ENCODE assay signal across 2 cellular contexts in genomic region chr1:41498809-41499208, GRCh38.
TF ChIP-seq lines count a peak whose summit lies in the region.

No MANE protein-coding gene starts in this region.

TF ChIP-seq in A549, 52 proteins besides CTCF, POLR2A, EP300 and RAD21:
- TF ChIP-seq NR3C1 (IDR thresholded peaks at IDR 0.05): no peak
- TF ChIP-seq JUNB (IDR thresholded peaks at IDR 0.05): no peak
- TF ChIP-seq FOSL2 (IDR thresholded peaks at IDR 0.05): no peak
- TF ChIP-seq FOSL2 (CRISPR knock-in tag; IDR thresholded peaks at IDR 0.05): no peak
- TF ChIP-seq JUN (IDR thresholded peaks at IDR 0.05): no peak
- TF ChIP-seq FOSB (CRISPR knock-in tag; IDR thresholded peaks at IDR 0.05): no peak
- no peak for TF ChIP-seq FOXS1 (CRISPR knock-in tag; IDR thresholded peaks at IDR 0.05)
- no peak for TF ChIP-seq REST (IDR thresholded peaks at IDR 0.05)
- TF ChIP-seq PHF8 (IDR thresholded peaks at IDR 0.05; ENCODE audit: borderline replicate concordance, low read depth): no peak
- no peak for TF ChIP-seq HEYL (CRISPR knock-in tag; IDR thresholded peaks at IDR 0.05)

TF ChIP-seq in H1, 55 proteins besides CTCF, POLR2A, EP300 and RAD21:
- TF ChIP-seq FOSL1 (IDR thresholded peaks at IDR 0.05; ENCODE audit: insufficient read depth, low read depth, low read length) (no peak), SP4 (IDR thresholded peaks at IDR 0.05; ENCODE audit: low read length) (no peak)
